8 cellular contexts compared by ENCODE assay signal in genomic region chr16:56424404-56424765, GRCh38. TPM values are rescaled to one million over a fixed set of nuclear protein-coding genes. Genes with fewer than 3 reads are reported as not detected.
A peak's percentile ranks its signal among the peaks of the same experiment; 100 is the strongest.
DNase-seq lines count a peak whose midpoint lies in the region; ATAC-seq and TF ChIP-seq lines count a peak whose summit lies in the region.

No MANE protein-coding gene starts in this region.

- no peaks in the 10 kb centered on the region for H3K9me3 Mint-ChIP-seq in neural progenitor cell

- DNase-seq in G401 (ENCODE audit: low spot score) (peak; percentile 21), RWPE2 (ENCODE audit: low spot score) (no peak), esophagus squamous epithelium (lab: John Stamatoyannopoulos, UW) (no peak), neural progenitor cell (ENCODE audit: low spot score) (no peak), NCI-H774 (lab: John Stamatoyannopoulos, UW) (no peak), NCI-H1048 (lab: John Stamatoyannopoulos, UW) (no peak), NCI-H226 (no peak)

- H3K27me3 ChIP-seq in RWPE2 (ENCODE audit: insufficient read depth, poor library complexity, severe bottlenecking) = no peaks in the 10 kb centered on the region
- no peaks in the 10 kb centered on the region for H3K27me3 ChIP-seq in esophagus squamous epithelium
- H3K27me3 ChIP-seq in neural progenitor cell = peaks cover 15% of the 10 kb centered on the region

- H3F3A ChIP-seq in neural progenitor cell (ENCODE audit: low read depth) = peaks cover 39% of the 10 kb centered on the region

- peaks cover 5% of the 10 kb centered on the region for H3K27me3 Mint-ChIP-seq in neural progenitor cell (ENCODE audit: insufficient read depth, low read depth)

- 1 to 3% methylated on average over 14 to 15 of the region's 16 CpGs for WGBS in esophagus squamous epithelium, 2 donors

- H3K27ac ChIP-seq in RWPE2 (ENCODE audit: poor library complexity, severe bottlenecking) (peak overlapping the region; percentile 53), esophagus squamous epithelium (peak overlapping the region; percentile 86 to 94 (median 94)), neural progenitor cell (no peak overlapping the region)

- H3K27ac Mint-ChIP-seq in neural progenitor cell = peak overlapping the region; percentile 95

- peak overlapping the region; percentile 88 for H3K4me2 ChIP-seq in neural progenitor cell

- H3K36me3 Mint-ChIP-seq in neural progenitor cell = no peaks in the 10 kb centered on the region

- no peaks in the 10 kb centered on the region for H3K9me3 ChIP-seq in RWPE2 (ENCODE audit: severe bottlenecking)
- no peaks in the 10 kb centered on the region for H3K9me3 ChIP-seq in esophagus squamous epithelium
- H3K9me3 ChIP-seq in neural progenitor cell (ENCODE audit: low read depth) = no peaks in the 10 kb centered on the region

- no peak for TF ChIP-seq POLR2A in esophagus squamous epithelium (IDR thresholded peaks at IDR 0.05)

- in situ Hi-C loops in G401 (cut with HindIII; ENCODE audit: low sequenced_read_pairs) = no loop called here

- H3K4me1 Mint-ChIP-seq in neural progenitor cell = peaks cover 35% of the 10 kb centered on the region

- H3K9ac ChIP-seq in neural progenitor cell = peak overlapping the region; percentile 54

- intact Hi-C loops in esophagus squamous epithelium (cut with DNase I) = no loop called here

- ATAC-seq in RWPE2 (ENCODE audit: low read depth) (peak; percentile 6; the same call in 1 of the 3 replicates), GM19324 (IDR thresholded peaks at IDR 0.05; ENCODE audit: low FRiP score, unreplicated experiment) (no peak)

- peaks cover 54% of the 10 kb centered on the region for H3K79me2 ChIP-seq in neural progenitor cell (ENCODE audit: low read depth)

- H2AFZ ChIP-seq in neural progenitor cell (replicated peaks) = peak overlapping the region; percentile 86

- H3K4me3 Mint-ChIP-seq in neural progenitor cell = peak overlapping the region; percentile 99

- H3K4me3 ChIP-seq in RWPE2 (ENCODE audit: severe bottlenecking) (peak overlapping the region; percentile 98), esophagus squamous epithelium (peak overlapping the region; percentile 61 to 98 (median 94)), neural progenitor cell (peak overlapping the region; percentile 93)

- H3K36me3 ChIP-seq in RWPE2 (ENCODE audit: low read depth) = no peaks in the 10 kb centered on the region; the same call in 1 of the 2 replicates
- no peaks in the 10 kb centered on the region for H3K36me3 ChIP-seq in esophagus squamous epithelium
- H3K36me3 ChIP-seq in neural progenitor cell = no peaks in the 10 kb centered on the region

- TF ChIP-seq CTCF in RWPE2 (IDR thresholded peaks at IDR 0.05; ENCODE audit: poor library complexity, severe bottlenecking) (no peak), esophagus squamous epithelium (IDR thresholded peaks at IDR 0.05) (no peak), neural progenitor cell (IDR thresholded peaks at IDR 0.05) (no peak)

- peaks cover 15% of the 10 kb centered on the region for H3K4me1 ChIP-seq in RWPE2 (ENCODE audit: insufficient read depth, poor library complexity, severe bottlenecking)
- H3K4me1 ChIP-seq in esophagus squamous epithelium = peaks cover 11 to 73% (median 36%) of the 10 kb centered on the region in 3 donors
- peaks cover 21% of the 10 kb centered on the region for H3K4me1 ChIP-seq in neural progenitor cell

- peaks cover 59% of the 10 kb centered on the region for H4K20me1 ChIP-seq in neural progenitor cell (ENCODE audit: low read depth)

RNA-seq across cellular contexts. Expression of gene AMFR, which starts 1.0 kb away (rescaled TPM):
- total RNA-seq in G401 (2014; rRNA removed; shearing (Covaris generic)) = 77.0 and 94.4 TPM in 2 replicates
- total RNA-seq in esophagus squamous epithelium (100 to 1,000 TPM in 2 of 4 donors, 10 to 100 TPM in 2; 69.9 to 133 (median 111) TPM), neural progenitor cell (ENCODE audit: low replicate concordance) (38.7 and 51.3 TPM in 2 replicates)

RNA-seq across cellular contexts. Expression of gene NUDT21, which starts 26.7 kb away (rescaled TPM):
- total RNA-seq in G401 (2014; rRNA removed; shearing (Covaris generic)) = 106 and 165 TPM in 2 replicates
- total RNA-seq in esophagus squamous epithelium (10 to 100 TPM; 39.4 to 55.5 (median 48.2) TPM), neural progenitor cell (ENCODE audit: low replicate concordance) (165 and 256 TPM in 2 replicates)

RNA-seq across cellular contexts. Expression of gene OGFOD1, which starts 27.0 kb away (rescaled TPM):
- total RNA-seq in G401 (2014; rRNA removed; shearing (Covaris generic)) = 69.8 and 82.3 TPM in 2 replicates
- 10 to 100 TPM; 28.8 to 58.3 (median 32.1) TPM for total RNA-seq in esophagus squamous epithelium
- total RNA-seq in neural progenitor cell (ENCODE audit: low replicate concordance) = 65.8 and 73.4 TPM in 2 replicates
